ENCODE assay signal across 17 cellular contexts in the genomic region with DNA sequence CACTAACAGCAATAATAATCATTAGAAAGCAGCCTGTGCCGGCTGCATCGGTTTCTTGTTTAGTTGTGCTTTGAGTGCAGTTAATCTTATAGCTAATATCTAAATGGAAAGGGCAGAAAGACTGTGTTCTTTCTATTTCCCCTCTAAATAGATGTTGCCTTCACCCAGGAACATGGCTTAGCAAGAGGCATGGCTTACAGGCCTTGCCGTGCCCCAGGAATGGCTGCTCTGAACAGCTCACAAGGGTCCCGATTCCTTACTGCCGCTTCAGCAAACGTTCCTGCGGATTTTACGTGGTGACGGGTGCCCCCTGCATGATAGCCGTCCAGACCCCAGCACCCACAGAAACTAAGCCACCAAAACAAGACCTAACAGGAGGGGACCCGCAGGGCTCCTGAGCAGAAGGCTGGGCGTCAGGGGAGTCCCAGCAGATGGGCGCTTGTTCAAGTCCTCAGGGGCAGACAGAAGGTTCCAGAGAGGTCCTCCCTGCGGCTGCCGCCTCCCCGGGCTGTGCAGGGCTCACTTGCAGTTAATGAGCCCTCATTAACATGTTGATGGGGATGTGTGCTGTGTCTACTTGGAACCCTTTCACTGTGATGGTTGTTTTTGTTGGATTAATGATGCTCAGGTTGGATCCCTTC. TPM values are rescaled to one million over a fixed set of nuclear protein-coding genes. Genes with fewer than 3 reads are reported as not detected.
DNase-seq lines count a peak whose midpoint lies in the region; ATAC-seq and TF ChIP-seq lines count a peak whose summit lies in the region.
"Had no signal": no experiment of that assay in that cellular context is flagged by ENCODE, and none has a peak within 500 bp of the region (broad histone marks: within the 10 kb centered on the region; RNA-seq: fewer than 3 reads in every experiment).

No MANE protein-coding gene starts in this region.

- H3K4me3 Mint-ChIP-seq in GM23338 (no peak overlapping the region), glutamatergic neuron (ENCODE audit: unreplicated experiment) (peak overlapping the region; percentile 43)
- H3K4me3 Mint-ChIP-seq: CD14-positive monocyte; CD8-positive, alpha-beta T cell had no signal

- no peak overlapping the region for H3K27ac Mint-ChIP-seq in GM23338
- peak overlapping the region; percentile 89 for H3K27ac Mint-ChIP-seq in glutamatergic neuron (ENCODE audit: unreplicated experiment)
- H3K27ac Mint-ChIP-seq: CD8-positive, alpha-beta T cell had no signal

- no peaks in the 10 kb centered on the region for H4K20me1 ChIP-seq in GM23338 (replicated peaks; ENCODE audit: insufficient read depth)

- H3K9me3 Mint-ChIP-seq in GM23338 (peaks cover 13% of the 10 kb centered on the region), glutamatergic neuron (ENCODE audit: unreplicated experiment) (peaks cover 26% of the 10 kb centered on the region)

- no peak overlapping the region for H3K4me2 ChIP-seq in GM23338
- H3K4me2 ChIP-seq: A549 had no signal

- intact Hi-C loops in posterior vena cava (cut with DNase I) = no loop called here

- H3K9me2 ChIP-seq in GM23338 (ENCODE audit: insufficient read depth) = no peaks in the 10 kb centered on the region

- H3K36me3 ChIP-seq in GM23338 (ENCODE audit: insufficient read depth) = no peaks in the 10 kb centered on the region

- H3K4me1 ChIP-seq in GM23338 (ENCODE audit: insufficient read depth) = no peaks in the 10 kb centered on the region
- H3K4me1 ChIP-seq: A549 had no signal

- peak overlapping the region; percentile 74 for H2AFZ ChIP-seq in GM23338

- H3K27me3 Mint-ChIP-seq in GM23338 (ENCODE audit: insufficient read depth, low read depth, poor library complexity) (peaks cover 3% of the 10 kb centered on the region), glutamatergic neuron (ENCODE audit: unreplicated experiment) (peaks cover 14% of the 10 kb centered on the region)

- H3F3A ChIP-seq in GM23338 (replicated peaks; ENCODE audit: low read depth) = no peaks in the 10 kb centered on the region

- H3K36me3 Mint-ChIP-seq in GM23338 (ENCODE audit: low read depth) (peaks cover 5% of the 10 kb centered on the region), glutamatergic neuron (ENCODE audit: unreplicated experiment) (peaks cover 11% of the 10 kb centered on the region)
- H3K36me3 Mint-ChIP-seq: CD14-positive monocyte; CD8-positive, alpha-beta T cell had no signal

- H3K4me1 Mint-ChIP-seq in GM23338 = peaks cover 3% of the 10 kb centered on the region
- peaks cover 32% of the 10 kb centered on the region for H3K4me1 Mint-ChIP-seq in glutamatergic neuron (ENCODE audit: low read depth, unreplicated experiment)
- H3K4me1 Mint-ChIP-seq: CD14-positive monocyte had no signal

- TF ChIP-seq CTCF in GM23338 (conservative IDR thresholded peaks at IDR 0.05; ENCODE audit: low read depth in 2 of 2) (no peak), glutamatergic neuron (IDR thresholded peaks at IDR 0.05; ENCODE audit: partially characterized antibody, unreplicated experiment) (no peak)

- DNase-seq in GM23338 (ENCODE audit: low spot score) (no peak), NCI-H1694 treated with DMSO at 0.1 percent for 48 hours (lab: John Stamatoyannopoulos, UW) (peak; percentile 92), glutamatergic neuron (peak; percentile 69), posterior vena cava (ENCODE audit: low spot score) (peak; percentile 38), SKM-1 (lab: John Stamatoyannopoulos, UW; ENCODE audit: unreplicated experiment) (no peak)
- no peak for DNase-seq in stimulated activated CD8-positive, alpha-beta memory T cell treated with anti-CD3 and anti-CD28 coated beads, Interleukin-4, amount 100 ng/mL, for 48 hours
- DNase-seq: CD8-positive, alpha-beta T cell; DMS79 treated with DMSO at 0.1 percent for 48 hours; EL had no signal

- no peaks in the 10 kb centered on the region for H3K27me3 ChIP-seq in GM23338 (ENCODE audit: insufficient read depth)

- H3K79me2 ChIP-seq in GM23338 (replicated peaks; ENCODE audit: insufficient read depth) = no peaks in the 10 kb centered on the region

- no peak overlapping the region for H3K27ac ChIP-seq in GM23338 (ENCODE audit: low read depth)

- no peak overlapping the region for H3K4me3 ChIP-seq in GM23338
- H3K4me3 ChIP-seq: A549, K562 had no signal

- ATAC-seq in GM23338 = no peak
- ATAC-seq in GM21825 (IDR thresholded peaks at IDR 0.05; ENCODE audit: unreplicated experiment) = no peak
- ATAC-seq: A549; CD8-positive, alpha-beta T cell; HCT116; K562 had no signal

TF ChIP-seq in GM23338, 12 proteins besides CTCF, POLR2A, EP300 and RAD21 (continues in another document):
- no peak for TF ChIP-seq EZH2 (IDR thresholded peaks at IDR 0.05; ENCODE audit: low read depth, unreplicated experiment)
- TF ChIP-seq EZH2phosphoT487 (IDR thresholded peaks at IDR 0.05; ENCODE audit: unreplicated experiment) = no peak
- TF ChIP-seq, protein P1, sequence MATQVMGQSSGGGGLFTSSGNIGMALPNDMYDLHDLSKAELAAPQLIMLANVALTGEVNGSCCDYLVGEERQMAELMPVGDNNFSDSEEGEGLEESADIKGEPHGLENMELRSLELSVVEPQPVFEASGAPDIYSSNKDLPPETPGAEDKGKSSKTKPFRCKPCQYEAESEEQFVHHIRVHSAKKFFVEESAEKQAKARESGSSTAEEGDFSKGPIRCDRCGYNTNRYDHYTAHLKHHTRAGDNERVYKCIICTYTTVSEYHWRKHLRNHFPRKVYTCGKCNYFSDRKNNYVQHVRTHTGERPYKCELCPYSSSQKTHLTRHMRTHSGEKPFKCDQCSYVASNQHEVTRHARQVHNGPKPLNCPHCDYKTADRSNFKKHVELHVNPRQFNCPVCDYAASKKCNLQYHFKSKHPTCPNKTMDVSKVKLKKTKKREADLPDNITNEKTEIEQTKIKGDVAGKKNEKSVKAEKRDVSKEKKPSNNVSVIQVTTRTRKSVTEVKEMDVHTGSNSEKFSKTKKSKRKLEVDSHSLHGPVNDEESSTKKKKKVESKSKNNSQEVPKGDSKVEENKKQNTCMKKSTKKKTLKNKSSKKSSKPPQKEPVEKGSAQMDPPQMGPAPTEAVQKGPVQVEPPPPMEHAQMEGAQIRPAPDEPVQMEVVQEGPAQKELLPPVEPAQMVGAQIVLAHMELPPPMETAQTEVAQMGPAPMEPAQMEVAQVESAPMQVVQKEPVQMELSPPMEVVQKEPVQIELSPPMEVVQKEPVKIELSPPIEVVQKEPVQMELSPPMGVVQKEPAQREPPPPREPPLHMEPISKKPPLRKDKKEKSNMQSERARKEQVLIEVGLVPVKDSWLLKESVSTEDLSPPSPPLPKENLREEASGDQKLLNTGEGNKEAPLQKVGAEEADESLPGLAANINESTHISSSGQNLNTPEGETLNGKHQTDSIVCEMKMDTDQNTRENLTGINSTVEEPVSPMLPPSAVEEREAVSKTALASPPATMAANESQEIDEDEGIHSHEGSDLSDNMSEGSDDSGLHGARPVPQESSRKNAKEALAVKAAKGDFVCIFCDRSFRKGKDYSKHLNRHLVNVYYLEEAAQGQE (IDR thresholded peaks at IDR 0.05; ENCODE audit: unreplicated experiment) = no peak
- TF ChIP-seq POLR2AphosphoS5 (IDR thresholded peaks at IDR 0.05; ENCODE audit: low read depth) = no peak
- TF ChIP-seq CREB1 (CRISPR knock-in tag; IDR thresholded peaks at IDR 0.05; ENCODE audit: low read depth) = no peak
- no peak for TF ChIP-seq ZNF114 (CRISPR knock-in tag; IDR thresholded peaks at IDR 0.05)
- no peak for TF ChIP-seq ZNF331 (CRISPR knock-in tag; IDR thresholded peaks at IDR 0.05; ENCODE audit: low read depth)
- TF ChIP-seq, protein P2, sequence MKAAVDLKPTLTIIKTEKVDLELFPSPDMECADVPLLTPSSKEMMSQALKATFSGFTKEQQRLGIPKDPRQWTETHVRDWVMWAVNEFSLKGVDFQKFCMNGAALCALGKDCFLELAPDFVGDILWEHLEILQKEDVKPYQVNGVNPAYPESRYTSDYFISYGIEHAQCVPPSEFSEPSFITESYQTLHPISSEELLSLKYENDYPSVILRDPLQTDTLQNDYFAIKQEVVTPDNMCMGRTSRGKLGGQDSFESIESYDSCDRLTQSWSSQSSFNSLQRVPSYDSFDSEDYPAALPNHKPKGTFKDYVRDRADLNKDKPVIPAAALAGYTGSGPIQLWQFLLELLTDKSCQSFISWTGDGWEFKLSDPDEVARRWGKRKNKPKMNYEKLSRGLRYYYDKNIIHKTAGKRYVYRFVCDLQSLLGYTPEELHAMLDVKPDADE (IDR thresholded peaks at IDR 0.05) = no peak
- no peak for TF ChIP-seq STAT1 (IDR thresholded peaks at IDR 0.05; ENCODE audit: unreplicated experiment)
- TF ChIP-seq JUNB (IDR thresholded peaks at IDR 0.05; ENCODE audit: unreplicated experiment) = no peak
- TF ChIP-seq NANOG (IDR thresholded peaks at IDR 0.05; ENCODE audit: borderline replicate concordance) = no peak

RNA-seq across cellular contexts. Expression of a gene that starts 52.5 kb away (rescaled TPM):
- total RNA-seq in GM23338 (2014; rRNA removed; shearing (Covaris generic)) = not detected in 2 replicates
- polyA plus RNA-seq in GM23338 (2016; fragmentation: Nextera tagmentation; extraction: Ambion mirVana) = not detected in 2 replicates
- total RNA-seq in glutamatergic neuron (ENCODE audit: unreplicated experiment) (not detected), posterior vena cava (not detected)
- total RNA-seq: H4, K562 had no signal
- polyA plus RNA-seq: A549, AG04450, BJ, CD14-positive monocyte, K562 had no signal

Comparison
In these comparisons a context has a peak if more than half of its experiments do, and no peak if none do; other contexts are left out.
1. DNase-seq: peak in NCI-H1694 treated with DMSO at 0.1 percent for 48 hours (single experiment), glutamatergic neuron (single experiment) and posterior vena cava (single experiment); none in GM23338 (single experiment), SKM-1 (single experiment) and stimulated activated CD8-positive, alpha-beta memory T cell treated with anti-CD3 and anti-CD28 coated beads, Interleukin-4, amount 100 ng/mL, for 48 hours (single experiment).